ENCODE assay signal across 8 cellular contexts in the genomic region with DNA sequence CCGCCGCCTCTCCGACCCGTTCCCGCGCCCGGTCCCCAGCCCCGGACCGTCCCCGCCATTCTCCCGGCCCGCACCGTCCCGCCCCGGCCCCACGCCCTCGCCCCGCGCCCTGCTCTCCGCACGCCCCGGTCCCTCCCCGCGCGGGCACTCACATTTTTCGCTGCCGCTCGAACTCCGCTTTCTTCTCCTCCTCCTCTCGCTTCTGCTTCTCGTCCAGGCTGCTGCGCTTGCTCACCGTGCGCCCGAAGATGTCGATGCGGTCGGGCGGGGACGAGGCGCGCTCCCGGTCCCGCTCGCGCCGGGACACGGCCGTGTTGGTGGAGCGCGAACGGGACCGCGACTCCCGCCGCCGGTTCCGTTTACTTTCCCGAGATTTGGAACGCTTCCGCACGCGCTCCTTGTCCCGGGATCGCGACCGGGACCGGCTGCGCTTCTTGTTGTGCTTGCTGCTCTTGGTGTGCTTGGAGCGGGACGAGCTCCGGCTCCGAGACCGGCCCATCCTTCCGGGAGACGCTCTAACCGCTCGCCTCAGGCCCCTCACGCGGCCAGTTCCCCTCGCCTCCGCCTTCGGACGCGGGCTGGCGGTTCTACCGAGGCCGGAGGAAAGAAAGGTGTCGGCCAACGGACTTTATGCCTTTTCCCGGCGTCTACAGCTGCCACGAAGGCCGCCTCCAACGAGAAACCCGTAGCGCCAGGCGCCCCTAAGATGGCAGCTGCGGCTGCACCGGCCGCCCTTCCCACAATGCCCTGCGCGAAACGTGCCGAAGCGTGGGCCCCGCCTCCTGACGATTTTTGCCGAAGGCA. TPM values are rescaled to one million over a fixed set of nuclear protein-coding genes. Genes with fewer than 3 reads are reported as not detected.
A peak's percentile ranks its signal among the peaks of the same experiment; 100 is the strongest.
DNase-seq lines count a peak whose midpoint lies in the region; ATAC-seq and TF ChIP-seq lines count a peak whose summit lies in the region.

A gene with protein sequence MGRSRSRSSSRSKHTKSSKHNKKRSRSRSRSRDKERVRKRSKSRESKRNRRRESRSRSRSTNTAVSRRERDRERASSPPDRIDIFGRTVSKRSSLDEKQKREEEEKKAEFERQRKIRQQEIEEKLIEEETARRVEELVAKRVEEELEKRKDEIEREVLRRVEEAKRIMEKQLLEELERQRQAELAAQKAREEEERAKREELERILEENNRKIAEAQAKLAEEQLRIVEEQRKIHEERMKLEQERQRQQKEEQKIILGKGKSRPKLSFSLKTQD (minus strand): TSS at position 717 of the 804 bp plus-strand sequence. CDS start 218 bp downstream, at position 499.

- intact Hi-C loops in CD8-positive, alpha-beta T cell (cut with DNase I, micrococcal nuclease): loop anchor here (1.0 to 10.0 kb wide), 2 partner anchors 31 to 1647 kb away; a partner anchor contains a TSS

- H3K36me3 ChIP-seq in CD8-positive, alpha-beta T cell (ENCODE audit: insufficient read depth, low read length): no peaks in the 10 kb centered on the region

- H3K27me3 ChIP-seq in CD8-positive, alpha-beta T cell (ENCODE audit: insufficient read depth, low read length): no peaks in the 10 kb centered on the region

- no peaks in the 10 kb centered on the region for H3K9me3 ChIP-seq in CD8-positive, alpha-beta T cell (ENCODE audit: low read length)

- no peaks in the 10 kb centered on the region for H3K9me3 Mint-ChIP-seq in CD8-positive, alpha-beta T cell
- no peaks in the 10 kb centered on the region for H3K9me3 Mint-ChIP-seq in endothelial cell (ENCODE audit: unreplicated experiment)

- no peak for TF ChIP-seq CTCF in CD8-positive, alpha-beta T cell (IDR thresholded peaks at IDR 0.05)
- TF ChIP-seq CTCF in endothelial cell (IDR thresholded peaks at IDR 0.05; ENCODE audit: unreplicated experiment): no peak

- H3K27me3 Mint-ChIP-seq in CD8-positive, alpha-beta T cell (ENCODE audit: low read depth): no peaks in the 10 kb centered on the region
- peaks cover 22% of the 10 kb centered on the region for H3K27me3 Mint-ChIP-seq in endothelial cell (ENCODE audit: unreplicated experiment)

- peak within 1 kb of the TSS; percentile 95 for H3K27ac Mint-ChIP-seq in CD8-positive, alpha-beta T cell
- peak within 1 kb of the TSS; percentile 92 for H3K27ac Mint-ChIP-seq in endothelial cell (ENCODE audit: unreplicated experiment)

- peak; percentile 92 to 98 (median 95) for DNase-seq in CD8-positive, alpha-beta T cell
- DNase-seq in NOMO-1 treated with dmso at 0.1 percent for 144 hours (lab: John Stamatoyannopoulos, UW; ENCODE audit: unreplicated experiment): peak; percentile 94
- DNase-seq in activated CD8-positive, alpha-beta memory T cell treated with anti-CD3 and anti-CD28 coated beads, Interleukin-2, amount 50 U/mL, for 4 hours: peak; percentile 97
- peak; percentile 97 for DNase-seq in endothelial cell (ENCODE audit: low spot score)
- DNase-seq in middle frontal gyrus (ENCODE audit: extremely low spot score, low spot score): peak; percentile 94
- DNase-seq in stimulated activated CD8-positive, alpha-beta memory T cell treated with anti-CD3 and anti-CD28 coated beads, Interleukin-4, amount 100 ng/mL, for 1 hour (ENCODE audit: low read depth in 2 of 2, low spot score in 1 of 2): peak; percentile 93 to 95

- ATAC-seq in CD8-positive, alpha-beta T cell: peak; percentile 81
- ATAC-seq in GM19438 (IDR thresholded peaks at IDR 0.05; ENCODE audit: low read depth, unreplicated experiment) (peak; percentile 65), HG03571 (IDR thresholded peaks at IDR 0.05; ENCODE audit: unreplicated experiment) (peak; percentile 73)

- H3K4me1 ChIP-seq in CD8-positive, alpha-beta T cell (ENCODE audit: insufficient read depth, low read length): peaks cover 41% of the 10 kb centered on the region

- POLR2A ChIA-PET in CD8-positive, alpha-beta T cell (lab: Charles Lee): interaction anchor here (0.7 to 1.9 kb wide), 6 partner anchors 17 to 1428 kb away, joined by 3 to 9 read pairs (median 4); a partner anchor contains a TSS

- peaks cover 16% of the 10 kb centered on the region for H3K36me3 Mint-ChIP-seq in CD8-positive, alpha-beta T cell
- peaks cover 13% of the 10 kb centered on the region for H3K36me3 Mint-ChIP-seq in endothelial cell (ENCODE audit: low read depth, unreplicated experiment)

- peaks cover 58% of the 10 kb centered on the region for H3K4me1 Mint-ChIP-seq in CD8-positive, alpha-beta T cell (ENCODE audit: low read depth)
- H3K4me1 Mint-ChIP-seq in endothelial cell (ENCODE audit: unreplicated experiment): peaks cover 50% of the 10 kb centered on the region

- peak within 1 kb of the TSS; percentile 98 for H3K4me3 Mint-ChIP-seq in CD8-positive, alpha-beta T cell
- peak within 1 kb of the TSS; percentile 100 for H3K4me3 Mint-ChIP-seq in endothelial cell (ENCODE audit: unreplicated experiment)

- CTCF ChIA-PET in CD8-positive, alpha-beta T cell (lab: Charles Lee): interaction anchor here (7.6 kb wide), 1 partner anchor 31 kb away, joined by 50 read pairs; a partner anchor contains a TSS

- H3K4me3 ChIP-seq in CD8-positive, alpha-beta T cell (ENCODE audit: low read depth, low read length): peak within 1 kb of the TSS; percentile 79

- H3K27ac ChIP-seq in CD8-positive, alpha-beta T cell (ENCODE audit: low read depth, low read length): peak within 1 kb of the TSS; percentile 91

RNA-seq across cellular contexts. Expression of the gene that starts here (rescaled TPM):
- 100 to 1,000 TPM; 130 to 145 TPM for total RNA-seq in CD8-positive, alpha-beta T cell
- total RNA-seq in endothelial cell (ENCODE audit: unreplicated experiment): 242 TPM

Comparison
In these comparisons a context has a peak if more than half of its experiments do, and no peak if none do; other contexts are left out.
1. Peak in every context shown above with its lines: DNase-seq, ATAC-seq, H3K4me3 ChIP-seq and H3K27ac ChIP-seq.